ENCODE assay signal across 8 cellular contexts in genomic region chrX:20527458-20528099, GRCh38.
DNase-seq lines count a peak whose midpoint lies in the region; ATAC-seq and TF ChIP-seq lines count a peak whose summit lies in the region.

No MANE protein-coding gene starts in this region.

- peak; percentile 35 for TF ChIP-seq CTCF in GM06990 (IDR thresholded peaks at IDR 0.05; ENCODE audit: insufficient read depth, low read length, poor library complexity, severe bottlenecking)
- peak; percentile 78 for TF ChIP-seq CTCF in HFFc6 (IDR thresholded peaks at IDR 0.05)
- TF ChIP-seq CTCF in brain (conservative IDR thresholded peaks at IDR 0.05) = peak; percentile 71 to 75

- H3K4me1 Mint-ChIP-seq in HFFc6 (ENCODE audit: low read depth) (peaks cover 29% of the 10 kb centered on the region), brain (peaks cover 37% of the 10 kb centered on the region)

- H3K4me3 Mint-ChIP-seq in HFFc6 (peak overlapping the region; percentile 42), brain (peak overlapping the region; percentile 34 to 85 (median 69))

- H3K36me3 ChIP-seq in GM06990 (ENCODE audit: control insufficient read depth, insufficient read depth, low read length) = no peaks in the 10 kb centered on the region

- ATAC-seq in left colon = peak; percentile 73
- ATAC-seq in HG03432 (IDR thresholded peaks at IDR 0.05; ENCODE audit: unreplicated experiment) = no peak

- intact Hi-C loops in left colon (cut with DNase I, micrococcal nuclease) = loop anchor here in 1 of 2 donors (10.0 kb wide), 1 partner anchor 1217 kb away; no protein-coding TSS in a partner anchor

- no peaks in the 10 kb centered on the region for H3K36me3 Mint-ChIP-seq in HFFc6 (ENCODE audit: low read depth)
- H3K36me3 Mint-ChIP-seq in brain = no peaks in the 10 kb centered on the region

- DNase-seq in GM06990 (ENCODE audit: extremely low read depth, insufficient read length) (no peak), HFFc6 (no peak), NCI-H345 (lab: John Stamatoyannopoulos, UW) (peak; percentile 41), left colon (peak in 1 of 2 donors; percentile 20), HK-2 (ENCODE audit: unreplicated experiment) (no peak)
- DNase-seq in activated T-cell treated with anti-CD3 and anti-CD28 coated beads, Interleukin-2, amount 50 U/mL, for 1 hour = no peak

- no peak overlapping the region for H3K4me3 ChIP-seq in GM06990 (replicated peaks; ENCODE audit: low read depth, low read length)

- H3K9me3 Mint-ChIP-seq in HFFc6 (no peaks in the 10 kb centered on the region), brain (peaks cover 0 to 7% (median 0%) of the 10 kb centered on the region in 5 experiments)

- H3K27me3 Mint-ChIP-seq in HFFc6 (ENCODE audit: insufficient read depth) (peaks cover 3% of the 10 kb centered on the region), brain (peaks cover 12% of the 10 kb centered on the region)

- H3K27me3 ChIP-seq in GM06990 (replicated peaks; ENCODE audit: control insufficient read depth, insufficient read depth, low read length) = no peaks in the 10 kb centered on the region; the same call in 1 of the 2 replicates

- H3K27ac Mint-ChIP-seq in HFFc6 (no peak overlapping the region), brain (peak overlapping the region; percentile 63 to 94 (median 79))
